In the genomic region with DNA sequence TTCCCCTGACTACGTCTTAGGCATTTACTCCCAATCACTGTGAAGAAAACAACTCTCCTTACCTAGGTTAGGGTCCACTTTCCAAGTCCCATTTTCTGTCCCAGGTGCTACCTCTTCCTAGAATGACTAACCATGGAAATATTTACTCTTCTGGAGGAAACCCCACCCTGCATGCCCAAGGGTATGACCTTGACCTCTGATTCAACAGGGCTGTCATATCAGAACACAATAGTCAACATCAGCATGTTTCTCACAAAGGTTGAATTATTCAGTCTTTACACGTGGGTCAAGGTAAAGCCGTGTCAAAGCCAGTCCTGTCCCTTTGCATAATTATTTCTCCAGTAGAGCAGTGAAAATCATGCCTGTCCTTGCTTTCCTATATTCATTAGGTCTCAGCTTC, we compare ENCODE assay signal across 25 cellular contexts. TPM values are rescaled to one million over a fixed set of nuclear protein-coding genes. Genes with fewer than 3 reads are reported as not detected.
DNase-seq lines count a peak whose midpoint lies in the region; ATAC-seq and TF ChIP-seq lines count a peak whose summit lies in the region.
"Had no signal": no experiment of that assay in that cellular context is flagged by ENCODE, and none has a peak within 500 bp of the region (broad histone marks: within the 10 kb centered on the region; RNA-seq: fewer than 3 reads in every experiment).

No MANE protein-coding gene starts in this region.

- H3K36me3 Mint-ChIP-seq in progenitor cell of endocrine pancreas (ENCODE audit: insufficient read depth), result no peaks in the 10 kb centered on the region
- no peaks in the 10 kb centered on the region for H3K36me3 Mint-ChIP-seq in stimulated activated naive B cell treated with anti-CD40 and anti-IgM and Interleukin-4, amounts not matched to agents 10 μg/mL and 1 μg/mL and 100 μg/mL, for 72 hours

- no peaks in the 10 kb centered on the region for H3K9me3 Mint-ChIP-seq in progenitor cell of endocrine pancreas (ENCODE audit: low read depth)
- H3K9me3 Mint-ChIP-seq in stimulated activated naive B cell treated with anti-CD40 and anti-IgM and Interleukin-4, amounts not matched to agents 10 μg/mL and 1 μg/mL and 100 μg/mL, for 72 hours, result no peaks in the 10 kb centered on the region
- H3K9me3 Mint-ChIP-seq: CD4-positive, alpha-beta T cell had no signal

- no peak for ATAC-seq in stimulated activated naive B cell treated with anti-CD40 and anti-IgM and Interleukin-4, amounts not matched to agents 10 μg/mL and 1 μg/mL and 100 μg/mL, for 72 hours (replicated peaks)
- ATAC-seq: GM12878, Right ventricle myocardium inferior, SK-N-SH treated with all-trans-retinoic acid at 6 μM for 48 hours had no signal

- DNase-seq in ELR (ENCODE audit: low read depth) (peak; percentile 10), HT1080 (ENCODE audit: low read depth) (peak; percentile 56), SW480 (ENCODE audit: low spot score) (peak; percentile 37), progenitor cell of endocrine pancreas (ENCODE audit: low spot score, unreplicated experiment) (no peak), NCI-H1417 treated with DMSO at 0.1 percent for 48 hours (lab: John Stamatoyannopoulos, UW) (no peak), COLO829 (ENCODE audit: low spot score) (no peak)
- no peak for DNase-seq in stimulated activated naive B cell treated with anti-CD40 and anti-IgM and Interleukin-4, amounts not matched to agents 10 μg/mL and 1 μg/mL and 100 μg/mL, for 72 hours
- DNase-seq: AML-193; CD4-positive, alpha-beta T cell; COR-L47; GDM1; KBM-7; MM.1S; NCI-H1092; NCI-H1436; NCI-H187; NCI-H2081 treated with DMSO at 0.1 percent for 48 hours; NCI-H2171 treated with DMSO at 0.1 percent for 48 hours; NCI-H345; NCI-H510A treated with DMSO at 0.1 percent for 48 hours; NCI-H774; SJCRH30 had no signal

- H3K4me3 Mint-ChIP-seq in progenitor cell of endocrine pancreas (ENCODE audit: low read depth), result no peak overlapping the region
- H3K4me3 Mint-ChIP-seq in stimulated activated naive B cell treated with anti-CD40 and anti-IgM and Interleukin-4, amounts not matched to agents 10 μg/mL and 1 μg/mL and 100 μg/mL, for 72 hours, result no peak overlapping the region
- H3K4me3 Mint-ChIP-seq: CD4-positive, alpha-beta T cell had no signal

- no peaks in the 10 kb centered on the region for H3K27me3 Mint-ChIP-seq in progenitor cell of endocrine pancreas
- peaks cover 59 to 78% of the 10 kb centered on the region in 2 donors for H3K27me3 Mint-ChIP-seq in stimulated activated naive B cell treated with anti-CD40 and anti-IgM and Interleukin-4, amounts not matched to agents 10 μg/mL and 1 μg/mL and 100 μg/mL, for 72 hours

- peaks cover 6% of the 10 kb centered on the region for H3K4me1 Mint-ChIP-seq in progenitor cell of endocrine pancreas (ENCODE audit: low read depth)
- peaks cover 3 to 14% of the 10 kb centered on the region in 2 donors for H3K4me1 Mint-ChIP-seq in stimulated activated naive B cell treated with anti-CD40 and anti-IgM and Interleukin-4, amounts not matched to agents 10 μg/mL and 1 μg/mL and 100 μg/mL, for 72 hours

- H3K27ac Mint-ChIP-seq in progenitor cell of endocrine pancreas, result peak overlapping the region; percentile 13
- no peak overlapping the region for H3K27ac Mint-ChIP-seq in stimulated activated naive B cell treated with anti-CD40 and anti-IgM and Interleukin-4, amounts not matched to agents 10 μg/mL and 1 μg/mL and 100 μg/mL, for 72 hours
- H3K27ac Mint-ChIP-seq: CD4-positive, alpha-beta T cell had no signal

- no peak for TF ChIP-seq CTCF in progenitor cell of endocrine pancreas (IDR thresholded peaks at IDR 0.05; ENCODE audit: unreplicated experiment)

RNA-seq across cellular contexts. Expression of a gene that starts 4.3 kb away (rescaled TPM):
- 24.7 and 28.1 TPM in 2 replicates for total RNA-seq in HT1080 (2014; rRNA removed; shearing (Covaris generic))
- 18.1 and 19.4 TPM in 2 replicates for polyA plus RNA-seq in HT1080 (2015; cell fraction: cytosol; rRNA removed)
- 32.1 and 33.2 TPM in 2 replicates for polyA plus RNA-seq in HT1080 (2015; cell fraction: nucleus; rRNA removed)
- total RNA-seq in progenitor cell of endocrine pancreas, result 7.8 and 9.5 TPM in 2 replicates
- total RNA-seq: CD4-positive, alpha-beta T cell had no signal

Comparison
In these comparisons a context has a peak if more than half of its experiments do, and no peak if none do; other contexts are left out.
1. DNase-seq: peak in ELR (single experiment), HT1080 (single experiment) and SW480 (single experiment); none in progenitor cell of endocrine pancreas (single experiment), NCI-H1417 treated with DMSO at 0.1 percent for 48 hours (single experiment), stimulated activated naive B cell treated with anti-CD40 and anti-IgM and Interleukin-4, amounts not matched to agents 10 μg/mL and 1 μg/mL and 100 μg/mL, for 72 hours (single experiment) and COLO829 (single experiment).